In the genomic region with DNA sequence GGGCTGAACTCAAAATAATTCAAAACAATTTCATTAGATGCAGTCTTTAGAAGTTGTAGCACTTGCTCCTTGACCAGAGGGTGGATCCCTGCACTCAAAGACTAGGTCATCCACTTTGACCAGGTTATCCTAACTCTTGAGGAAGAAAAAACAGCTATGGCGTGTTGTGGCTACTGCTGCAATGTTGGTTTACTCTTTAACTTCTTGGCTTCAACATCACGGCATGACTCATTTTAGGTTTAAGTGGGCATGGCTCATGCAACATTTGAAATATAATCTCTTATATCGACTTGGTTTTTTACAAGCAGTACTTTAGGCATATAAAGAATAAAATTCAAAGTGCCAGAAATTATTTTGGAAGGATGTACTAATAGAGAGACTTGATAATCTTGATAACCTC, we compare ENCODE assay signal across 10 cellular contexts. TPM values are rescaled to one million over a fixed set of nuclear protein-coding genes. Genes with fewer than 3 reads are reported as not detected.
A peak's percentile ranks its signal among the peaks of the same experiment; 100 is the strongest.
DNase-seq lines count a peak whose midpoint lies in the region; ATAC-seq, FAIRE-seq and TF ChIP-seq lines count a peak whose summit lies in the region.
"Had no signal": no experiment of that assay in that cellular context is flagged by ENCODE, and none has a peak within 500 bp of the region (broad histone marks: within the 10 kb centered on the region; RNA-seq: fewer than 3 reads in every experiment).

No MANE protein-coding gene starts in this region.

- peak overlapping the region; percentile 39 for H3K9ac ChIP-seq in endothelial cell of umbilical vein (replicated peaks; ENCODE audit: extremely low read depth, insufficient read depth, low read length)

- WGBS in prostate gland = 12% methylated on average over 3 of the region's 3 CpGs

- H3K36me3 ChIP-seq in endothelial cell of umbilical vein (ENCODE audit: control insufficient read depth in 2 of 2, extremely low read depth in 1 of 2, insufficient read depth in 2 of 2, low read length in 2 of 2) (no peaks in the 10 kb centered on the region), prostate gland (no peaks in the 10 kb centered on the region)

- peaks cover 0 to 4% of the 10 kb centered on the region in 2 experiments for H3K27me3 ChIP-seq in endothelial cell of umbilical vein (ENCODE audit: control insufficient read depth in 2 of 2, insufficient read depth in 2 of 2, low read length in 2 of 2)
- no peaks in the 10 kb centered on the region for H3K27me3 ChIP-seq in prostate gland (replicated peaks; ENCODE audit: insufficient read depth)

- H3K4me1 ChIP-seq in endothelial cell of umbilical vein (ENCODE audit: control insufficient read depth, extremely low read depth, insufficient read depth, low read length) (peaks cover 23% of the 10 kb centered on the region), prostate gland (replicated peaks) (peaks cover 6% of the 10 kb centered on the region)

- H4K20me1 ChIP-seq in endothelial cell of umbilical vein (replicated peaks; ENCODE audit: control insufficient read depth, extremely low read depth, insufficient read depth, low read length) = no peaks in the 10 kb centered on the region

- TF ChIP-seq POLR2A in endothelial cell of umbilical vein (IDR thresholded peaks at IDR 0.05; ENCODE audit: low read depth, low read length) (no peak), prostate gland (IDR thresholded peaks at IDR 0.05) (no peak)

- no peak for ATAC-seq in stimulated activated naive CD8-positive, alpha-beta T cell treated with anti-CD3 and anti-CD28 coated beads, Interleukin-15, Interleukin-2, amounts not matched to agents 100 U/mL and 50 U/mL, for 24 hours

- DNase-seq in Daoy (ENCODE audit: low read depth) = peak; percentile 83
- DNase-seq in NCI-H69 (lab: John Stamatoyannopoulos, UW) = peak; percentile 50
- peak; percentile 85 for DNase-seq in endothelial cell of umbilical vein (ENCODE audit: low read depth, low spot score)
- peak; percentile 17 for DNase-seq in prostate gland (ENCODE audit: low spot score)
- no peak for DNase-seq in NCI-H1436 treated with DMSO at 0.1 percent for 48 hours (lab: John Stamatoyannopoulos, UW)
- no peak for DNase-seq in stimulated activated naive CD8-positive, alpha-beta T cell treated with anti-CD3 and anti-CD28 coated beads, Interleukin-15, Interleukin-2, amounts not matched to agents 100 U/mL and 50 U/mL, for 24 hours
- no peak for DNase-seq in NCI-H1930 (lab: John Stamatoyannopoulos, UW)
- no peak for DNase-seq in activated CD4-positive, CD25-positive, alpha-beta regulatory T cell (lab: John Stamatoyannopoulos, UW)
- DNase-seq: activated CD8-positive, alpha-beta memory T cell treated with anti-CD3 and anti-CD28 coated beads, Interleukin-2, amount 50 U/mL, for 4 hours; endodermal cell had no signal

- TF ChIP-seq CTCF in endothelial cell of umbilical vein (IDR thresholded peaks at IDR 0.05; ENCODE audit: extremely low read depth in 1 of 2, insufficient read depth in 1 of 2, low read depth in 1 of 2, low read length in 2 of 2) = no peak
- TF ChIP-seq CTCF in prostate gland (IDR thresholded peaks at IDR 0.05) = no peak

- peak overlapping the region; percentile 72 for H2AFZ ChIP-seq in endothelial cell of umbilical vein (ENCODE audit: low read depth, low read length)

- intact Hi-C loops in endothelial cell of umbilical vein (cut with micrococcal nuclease) (loop anchor here (2.0 to 5.0 kb wide), 3 partner anchors 21 to 90 kb away; partner anchors contain the start of gene LAMA3), prostate gland (cut with DNase I) (loop anchor here (10.0 kb wide), 1 partner anchor 287 kb away; no protein-coding TSS in a partner anchor)

- peak overlapping the region; percentile 80 for H3K4me2 ChIP-seq in endothelial cell of umbilical vein (ENCODE audit: insufficient read depth, low read length)

- peak; percentile 82 for FAIRE-seq in endothelial cell of umbilical vein (lab: Jason Lieb, UNC)

- H3K4me3 ChIP-seq in endothelial cell of umbilical vein (replicated peaks in 1 of 3; ENCODE audit: insufficient read depth in 1 of 3, low read depth in 1 of 3, low read length in 3 of 3) = no peak overlapping the region
- no peak overlapping the region for H3K4me3 ChIP-seq in prostate gland

- peak overlapping the region; percentile 81 for H3K27ac ChIP-seq in endothelial cell of umbilical vein (ENCODE audit: insufficient read depth, low read depth, low read length)
- peak overlapping the region in 1 of 2 donors; percentile 20 for H3K27ac ChIP-seq in prostate gland

- CTCF ChIA-PET in endothelial cell of umbilical vein (lab: Charles Lee) = interaction anchor here (0.8 to 10.9 kb wide), 9 partner anchors 11 to 291 kb away, joined by 3 to 260 read pairs (median 7); no protein-coding TSS in a partner anchor

- no TSS peak for BruUV-seq in endothelial cell of umbilical vein (replicated peaks; lab: Mats Ljungman, UMichigan)

- no peaks in the 10 kb centered on the region for H3K9me3 ChIP-seq in endothelial cell of umbilical vein (replicated peaks; ENCODE audit: control insufficient read depth, insufficient read depth, low read length)
- H3K9me3 ChIP-seq in prostate gland = no peaks in the 10 kb centered on the region

- H3K9me1 ChIP-seq in endothelial cell of umbilical vein (replicated peaks; ENCODE audit: control insufficient read depth, extremely low read depth, insufficient read depth, low read length) = no peaks in the 10 kb centered on the region

- H3K79me2 ChIP-seq in endothelial cell of umbilical vein (ENCODE audit: control insufficient read depth, insufficient read depth, low read length) = no peaks in the 10 kb centered on the region

- dilution Hi-C loops in endothelial cell of umbilical vein (cut with MboI; ENCODE audit: extremely low pct_ligation_motif_present, low sequenced_read_pairs) = no loop called here

- POLR2A ChIA-PET in endothelial cell of umbilical vein (lab: Charles Lee) = no interaction called here

TF ChIP-seq in endothelial cell of umbilical vein, 7 proteins besides CTCF, POLR2A, EP300 and RAD21:
- TF ChIP-seq GATA2 (IDR thresholded peaks at IDR 0.05; ENCODE audit: insufficient read depth, insufficient read length, low read depth, low read length) (no peak), JUN (IDR thresholded peaks at IDR 0.05; ENCODE audit: borderline replicate concordance, insufficient read depth, insufficient read length, low read depth) (peak; percentile 50), POLR2AphosphoS5 (IDR thresholded peaks at IDR 0.05; ENCODE audit: insufficient read depth, low read depth, low read length) (no peak), MYC (IDR thresholded peaks at IDR 0.05; ENCODE audit: low read depth, low read length) (no peak), FOS (IDR thresholded peaks at IDR 0.05; ENCODE audit: borderline replicate concordance, insufficient read depth, low read length) (peak; percentile 79), EZH2 (IDR thresholded peaks at IDR 0.05; ENCODE audit: borderline replicate concordance, low read depth, low read length, severe bottlenecking) (no peak)
- TF ChIP-seq, protein P1, sequence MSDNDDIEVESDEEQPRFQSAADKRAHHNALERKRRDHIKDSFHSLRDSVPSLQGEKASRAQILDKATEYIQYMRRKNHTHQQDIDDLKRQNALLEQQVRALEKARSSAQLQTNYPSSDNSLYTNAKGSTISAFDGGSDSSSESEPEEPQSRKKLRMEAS (IDR thresholded peaks at IDR 0.05; ENCODE audit: insufficient read depth, insufficient read length) = no peak

RNA-seq across cellular contexts. Expression of gene ANKRD29, which starts 35.4 kb away (rescaled TPM):
- 1.6 and 3.9 TPM in 2 replicates for total RNA-seq in Daoy (2014; rRNA removed; shearing (Covaris generic))
- 1.2 and 2.6 TPM in 2 replicates for total RNA-seq in endothelial cell of umbilical vein
- polyA plus RNA-seq in endothelial cell of umbilical vein = 0.03 and 0.18 TPM in 2 replicates
- polyA plus RNA-seq in endothelial cell of umbilical vein (2011; cell fraction: cytosol; rRNA removed) = 0.10 and 0.13 TPM in 2 replicates
- 0.57 and 0.63 TPM in 2 replicates for polyA plus RNA-seq in endothelial cell of umbilical vein (2011; cell fraction: nucleus; rRNA removed)
- polyA plus RNA-seq in endothelial cell of umbilical vein (2012) = 1.2 and 1.8 TPM in 2 replicates
- not detected in 2 replicates for polyA minus RNA-seq in endothelial cell of umbilical vein
- 7.8 TPM for polyA minus RNA-seq in endothelial cell of umbilical vein (2011; cell fraction: cytosol; rRNA and poly(A)+ RNA removed)
- polyA minus RNA-seq in endothelial cell of umbilical vein (2011; cell fraction: nucleus; rRNA and poly(A)+ RNA removed) = 0.14 TPM in 1 of 2 replicates, not detected in the other
- 1 to 10 TPM; 5.6 to 8.5 TPM for total RNA-seq in prostate gland

RNA-seq across cellular contexts. Expression of gene NPC1, which starts 41.0 kb away (rescaled TPM):
- 9.6 and 15.1 TPM in 2 replicates for total RNA-seq in Daoy (2014; rRNA removed; shearing (Covaris generic))
- total RNA-seq in endothelial cell of umbilical vein (45.2 and 58.2 TPM in 2 replicates), prostate gland (10 to 100 TPM; 32.0 to 63.5 TPM)
- 38.9 and 40.6 TPM in 2 replicates for polyA plus RNA-seq in endothelial cell of umbilical vein
- 33.1 and 33.7 TPM in 2 replicates for polyA plus RNA-seq in endothelial cell of umbilical vein (2011; cell fraction: cytosol; rRNA removed)
- 62.0 and 72.7 TPM in 2 replicates for polyA plus RNA-seq in endothelial cell of umbilical vein (2011; cell fraction: nucleus; rRNA removed)
- polyA plus RNA-seq in endothelial cell of umbilical vein (2012) = 27.2 and 39.7 TPM in 2 replicates
- 104 and 109 TPM in 2 replicates for polyA minus RNA-seq in endothelial cell of umbilical vein
- 82.0 TPM for polyA minus RNA-seq in endothelial cell of umbilical vein (2011; cell fraction: cytosol; rRNA and poly(A)+ RNA removed)
- polyA minus RNA-seq in endothelial cell of umbilical vein (2011; cell fraction: nucleus; rRNA and poly(A)+ RNA removed) = 71.9 and 106 TPM in 2 replicates

Comparison
In these comparisons a context has a peak if more than half of its experiments do, and no peak if none do; other contexts are left out.
1. DNase-seq: peak in Daoy (single experiment), NCI-H69 (single experiment), endothelial cell of umbilical vein (single experiment) and prostate gland (single experiment); none in NCI-H1436 treated with DMSO at 0.1 percent for 48 hours (single experiment), stimulated activated naive CD8-positive, alpha-beta T cell treated with anti-CD3 and anti-CD28 coated beads, Interleukin-15, Interleukin-2, amounts not matched to agents 100 U/mL and 50 U/mL, for 24 hours (single experiment), NCI-H1930 (0 of 2) and activated CD4-positive, CD25-positive, alpha-beta regulatory T cell (0 of 4).